Comparison of ENCODE assay signal across 14 cellular contexts in the genomic region with DNA sequence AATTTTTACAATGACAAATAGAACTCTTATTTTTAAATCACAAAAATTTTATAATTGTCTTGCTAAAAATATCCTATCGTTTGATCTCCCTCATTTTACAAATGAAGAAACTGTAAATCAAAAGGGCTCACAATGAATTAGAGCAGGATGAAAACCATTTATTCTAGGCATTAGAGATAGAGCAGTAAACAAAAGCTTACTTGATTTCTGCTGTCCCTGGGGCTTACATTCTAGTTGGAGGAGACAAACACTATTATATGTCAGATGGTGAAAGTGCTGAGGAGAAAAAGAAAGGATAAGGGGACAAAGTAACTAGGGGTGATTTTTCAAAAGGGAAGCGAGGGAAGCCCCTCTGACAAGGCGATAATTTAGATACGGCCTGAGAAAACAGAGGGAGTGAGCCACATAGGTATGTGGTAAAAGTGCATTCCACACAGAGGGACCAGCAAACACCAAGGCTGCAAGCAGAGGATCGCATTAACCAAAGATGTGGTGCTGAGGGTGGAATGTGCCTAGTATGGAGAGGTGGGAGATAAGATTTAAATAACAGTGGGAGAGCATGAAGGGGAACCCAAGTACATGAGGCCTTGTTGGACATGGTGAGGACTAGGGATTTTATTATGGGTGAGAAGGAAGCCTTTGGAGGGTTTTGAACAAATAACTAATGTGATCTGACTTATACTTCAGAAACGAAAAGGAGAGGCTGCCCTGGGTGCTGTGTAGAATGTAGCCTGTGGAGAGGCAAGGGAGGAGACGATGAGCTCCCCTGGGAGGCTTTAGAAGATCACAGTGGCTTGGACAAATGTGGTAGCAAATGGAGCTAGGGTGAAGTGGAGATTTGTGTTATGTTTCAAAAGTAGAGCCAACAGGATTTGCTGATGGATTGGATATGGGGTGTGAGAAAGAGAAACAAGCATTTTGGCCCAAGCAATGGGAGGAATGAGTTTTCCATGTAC.
DNase-seq lines count a peak whose midpoint lies in the region; ATAC-seq and TF ChIP-seq lines count a peak whose summit lies in the region.
"Had no signal": no experiment of that assay in that cellular context is flagged by ENCODE, and none has a peak within 500 bp of the region (broad histone marks: within the 10 kb centered on the region; RNA-seq: fewer than 3 reads in every experiment).

No MANE protein-coding gene starts in this region.

- H3K36me3 Mint-ChIP-seq in H9 (ENCODE audit: insufficient read depth in 1 of 3, low read depth in 3 of 3): peaks cover 22 to 40% (median 33%) of the 10 kb centered on the region in 3 experiments
- peaks cover 46% of the 10 kb centered on the region for H3K36me3 Mint-ChIP-seq in activated CD4-positive, alpha-beta T cell treated with anti-CD3 and anti-CD28 coated beads for 36 hours (ENCODE audit: low read depth)

- H3K27me3 ChIP-seq in H9 (ENCODE audit: insufficient read depth, low read length) (no peaks in the 10 kb centered on the region), adipocyte (replicated peaks; ENCODE audit: control insufficient read depth, insufficient read depth, low read length) (no peaks in the 10 kb centered on the region)

- H3K23me2 ChIP-seq in H9 (ENCODE audit: insufficient read length, low read depth, low read length, poor library complexity, severe bottlenecking): no peaks in the 10 kb centered on the region

- H3K4me1 ChIP-seq in H9 (ENCODE audit: insufficient read depth, low read length) (no peaks in the 10 kb centered on the region), adipocyte (ENCODE audit: control insufficient read depth, insufficient read depth, low read length) (peaks cover 36% of the 10 kb centered on the region)
- H3K4me1 ChIP-seq: parathyroid adenoma had no signal

- no peak overlapping the region for H3K4me3 Mint-ChIP-seq in H9
- H3K4me3 Mint-ChIP-seq in activated CD4-positive, alpha-beta T cell treated with anti-CD3 and anti-CD28 coated beads for 36 hours: no peak overlapping the region

- H3K18ac ChIP-seq in H9 (ENCODE audit: insufficient read length, low read depth, low read length): no peak overlapping the region

- H3T11ph ChIP-seq in H9 (ENCODE audit: low read length): no peak overlapping the region

- H3K23ac ChIP-seq in H9 (ENCODE audit: insufficient read length, low read depth, low read length): no peak overlapping the region

- H4K91ac ChIP-seq in H9 (ENCODE audit: insufficient read length, low read depth, low read length): no peak overlapping the region

- no peak overlapping the region for H2AFZ ChIP-seq in H9 (ENCODE audit: low read length)
- H2AFZ ChIP-seq: parathyroid adenoma had no signal

- H3K27ac ChIP-seq in 22Rv1: peak overlapping the region; percentile 54
- H3K27ac ChIP-seq in H9 (ENCODE audit: insufficient read length, low read depth, low read length): no peak overlapping the region
- H3K27ac ChIP-seq: parathyroid adenoma had no signal

- H3K4me1 Mint-ChIP-seq in H9: peaks cover 12 to 19% of the 10 kb centered on the region in 2 experiments
- peaks cover 13% of the 10 kb centered on the region for H3K4me1 Mint-ChIP-seq in activated CD4-positive, alpha-beta T cell treated with anti-CD3 and anti-CD28 coated beads for 36 hours

- H2AK5ac ChIP-seq in H9 (ENCODE audit: insufficient read length, low read length): no peak overlapping the region

- H2BK120ac ChIP-seq in H9 (ENCODE audit: low read depth, low read length, poor library complexity, severe bottlenecking): no peak overlapping the region

- intact Hi-C loops in activated CD4-positive, alpha-beta T cell treated with anti-CD3 and anti-CD28 coated beads for 36 hours (cut with DNase I, micrococcal nuclease): no loop called here

- no peak overlapping the region for H3K56ac ChIP-seq in H9 (ENCODE audit: insufficient read length, low read depth, low read length)

- H3K9me3 Mint-ChIP-seq in H9: peaks cover 0 to 3% of the 10 kb centered on the region in 2 experiments; a peak in 2 of 5 replicates
- peaks cover 4% of the 10 kb centered on the region for H3K9me3 Mint-ChIP-seq in activated CD4-positive, alpha-beta T cell treated with anti-CD3 and anti-CD28 coated beads for 36 hours (ENCODE audit: low read depth)

- POLR2A ChIA-PET in activated CD4-positive, alpha-beta T cell treated with anti-CD3 and anti-CD28 coated beads for 36 hours (lab: Charles Lee): no interaction called here

- H2BK20ac ChIP-seq in H9 (ENCODE audit: low read depth, low read length, poor library complexity, severe bottlenecking): no peak overlapping the region

- H4K20me1 ChIP-seq in H9 (ENCODE audit: control insufficient read depth, insufficient read depth, insufficient read length): no peaks in the 10 kb centered on the region

- H2BK15ac ChIP-seq in H9 (ENCODE audit: low read depth, low read length): no peak overlapping the region

- H2BK12ac ChIP-seq in H9 (ENCODE audit: insufficient read length, low read depth, low read length): no peak overlapping the region

- TF ChIP-seq CTCF in 22Rv1 (IDR thresholded peaks at IDR 0.05) (no peak), H9 (conservative IDR thresholded peaks at IDR 0.05) (no peak)

- H2BK5ac ChIP-seq in H9 (ENCODE audit: insufficient read length, low read length): no peak overlapping the region

- no peak overlapping the region for H3K4me2 ChIP-seq in H9 (ENCODE audit: insufficient read depth, insufficient read length, low read length)

- peak overlapping the region; percentile 58 for H3K4me3 ChIP-seq in adipocyte (ENCODE audit: low read length)

- CTCF ChIA-PET in activated CD4-positive, alpha-beta T cell treated with anti-CD3 and anti-CD28 coated beads for 36 hours (lab: Charles Lee): no interaction called here

- H3K9ac ChIP-seq in H9 (ENCODE audit: extremely low read depth, insufficient read length, low read length) (no peak overlapping the region), adipocyte (ENCODE audit: low read length) (peak overlapping the region; percentile 68)
- H3K9ac ChIP-seq: parathyroid adenoma had no signal

- no peak overlapping the region for H3K14ac ChIP-seq in H9 (ENCODE audit: insufficient read depth, low read length)

- peak overlapping the region; percentile 61 to 86 (median 74) for H3K27ac Mint-ChIP-seq in H9
- no peak overlapping the region for H3K27ac Mint-ChIP-seq in activated CD4-positive, alpha-beta T cell treated with anti-CD3 and anti-CD28 coated beads for 36 hours

- H3K4ac ChIP-seq in H9 (ENCODE audit: low read depth, low read length): no peak overlapping the region

- DNase-seq in H9 (peak; percentile 36), adipocyte (ENCODE audit: low read depth) (no peak), medulla oblongata (ENCODE audit: extremely low spot score) (peak; percentile 21), UCSD-AML1 (lab: John Stamatoyannopoulos, UW; ENCODE audit: unreplicated experiment) (no peak)
- DNase-seq in activated CD4-positive, alpha-beta T cell treated with anti-CD3 and anti-CD28 coated beads for 36 hours: no peak
- DNase-seq: activated CD8-positive, alpha-beta memory T cell treated with anti-CD3 and anti-CD28 coated beads for 24 hours; DMS79; MM.1S; NCI-H2107; stimulated activated CD4-positive, alpha-beta T cell treated with anti-CD3 and anti-CD28 coated beads, Interleukin-15, amount 100 ng/mL, for 24 hours had no signal

- no peak for ATAC-seq in HG03039 (IDR thresholded peaks at IDR 0.05; ENCODE audit: unreplicated experiment)
- ATAC-seq in activated CD4-positive, alpha-beta T cell treated with anti-CD3 and anti-CD28 coated beads for 36 hours: no peak
- ATAC-seq in HG02763 (IDR thresholded peaks at IDR 0.05; ENCODE audit: unreplicated experiment): no peak

- no peaks in the 10 kb centered on the region for H3K79me1 ChIP-seq in H9 (ENCODE audit: insufficient read depth, low read depth, low read length, poor library complexity, severe bottlenecking)

- H3K36me3 ChIP-seq in adipocyte (ENCODE audit: control insufficient read depth, insufficient read depth, low read length, severe bottlenecking): peaks cover 29% of the 10 kb centered on the region

- no peaks in the 10 kb centered on the region for H3K27me3 Mint-ChIP-seq in H9 (ENCODE audit: low read depth)
- H3K27me3 Mint-ChIP-seq in activated CD4-positive, alpha-beta T cell treated with anti-CD3 and anti-CD28 coated beads for 36 hours: no peaks in the 10 kb centered on the region

- H4K8ac ChIP-seq in H9 (replicated peaks; ENCODE audit: insufficient read length, low read depth, low read length): no peak overlapping the region

- no peaks in the 10 kb centered on the region for H3K79me2 ChIP-seq in H9 (ENCODE audit: insufficient read depth, low read length)
- H3K79me2 ChIP-seq: parathyroid adenoma had no signal

- H4K5ac ChIP-seq in H9 (ENCODE audit: insufficient read length, low read depth, low read length): no peak overlapping the region

- H3K9me3 ChIP-seq in H9 (ENCODE audit: control insufficient read depth, low read depth, low read length) (no peaks in the 10 kb centered on the region), adipocyte (ENCODE audit: control insufficient read depth, low read length) (no peaks in the 10 kb centered on the region)

- WGBS in H9 (ENCODE audit: extremely low coverage, insufficient read length, low lambda C conversion rate): no CpG with 5 or more reads among the region's 7 CpGs

Comparison
In these comparisons a context has a peak if more than half of its experiments do, and no peak if none do; other contexts are left out.
1. DNase-seq: peak in H9 (single experiment) and medulla oblongata (single experiment); none in adipocyte (single experiment), UCSD-AML1 (single experiment) and activated CD4-positive, alpha-beta T cell treated with anti-CD3 and anti-CD28 coated beads for 36 hours (single experiment).